15 cellular contexts compared by ENCODE assay signal in the genomic region with DNA sequence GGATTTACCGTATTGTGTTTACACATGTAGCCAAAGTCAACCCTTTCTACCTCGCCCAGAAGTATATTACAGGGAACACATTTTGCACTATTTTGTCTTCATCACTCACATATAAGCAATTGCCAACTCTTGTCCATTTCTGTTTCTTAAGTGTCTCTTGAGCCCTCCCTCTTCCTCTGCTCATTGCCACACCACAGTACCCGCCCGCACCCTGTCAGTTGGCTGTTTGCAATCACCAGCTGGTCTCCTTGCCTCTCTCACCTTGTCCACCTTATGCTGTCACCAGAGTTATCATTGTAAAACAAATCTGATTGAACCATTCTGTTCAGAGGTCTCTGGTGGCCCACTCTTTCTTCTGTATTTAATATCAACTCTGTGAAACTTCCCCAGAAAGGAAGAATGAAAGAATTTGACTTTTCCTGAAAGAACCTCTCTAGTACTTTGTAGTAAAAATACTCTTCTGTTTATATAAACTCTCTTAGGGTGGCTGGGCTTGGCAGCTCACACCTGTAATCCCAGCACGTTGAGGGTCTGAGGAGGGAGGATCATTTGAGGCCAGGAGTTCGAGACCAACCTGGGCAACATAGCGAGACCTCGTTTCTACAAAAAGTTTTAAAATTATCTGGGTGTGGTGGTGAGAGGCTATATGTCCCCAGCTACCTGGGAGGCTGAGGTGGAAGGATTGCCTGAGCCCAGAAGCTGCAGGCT.
"Had no signal": no experiment of that assay in that cellular context is flagged by ENCODE, and none has a peak within 500 bp of the region (broad histone marks: within the 10 kb centered on the region; RNA-seq: fewer than 3 reads in every experiment).

No MANE protein-coding gene starts in this region.

- H3K36me3 ChIP-seq: brain microvascular endothelial cell, vagina had no signal

- FAIRE-seq: frontal cortex had no signal

- H3K9me3 ChIP-seq: vagina had no signal

- H3K4me3 ChIP-seq: vagina had no signal

- H3K4me1 ChIP-seq: vagina had no signal

- H3K27me3 ChIP-seq: brain microvascular endothelial cell, vagina had no signal

- ATAC-seq: activated CD4-positive, CD25-positive, alpha-beta regulatory T cell treated with anti-CD3 and anti-CD28 coated beads, Interleukin-2, amount 50 U/mL, for 24 hours had no signal

- DNase-seq: activated CD4-positive, alpha-beta T cell treated with anti-CD3 and anti-CD28 coated beads, Interleukin-2, amount 50 U/mL, for 4 hours; activated naive CD4-positive, alpha-beta T cell; activated T-cell treated with anti-CD3 and anti-CD28 coated beads for 4 hours; anterior cingulate cortex; brain microvascular endothelial cell; cortex of kidney; effector CD4-positive, alpha-beta T cell; head of caudate nucleus; immature natural killer cell; naive B cell; posterior cingulate gyrus; retina had no signal

- H3K27ac ChIP-seq: brain microvascular endothelial cell, vagina had no signal
